ENCODE assay signal across 21 cellular contexts in the genomic region with DNA sequence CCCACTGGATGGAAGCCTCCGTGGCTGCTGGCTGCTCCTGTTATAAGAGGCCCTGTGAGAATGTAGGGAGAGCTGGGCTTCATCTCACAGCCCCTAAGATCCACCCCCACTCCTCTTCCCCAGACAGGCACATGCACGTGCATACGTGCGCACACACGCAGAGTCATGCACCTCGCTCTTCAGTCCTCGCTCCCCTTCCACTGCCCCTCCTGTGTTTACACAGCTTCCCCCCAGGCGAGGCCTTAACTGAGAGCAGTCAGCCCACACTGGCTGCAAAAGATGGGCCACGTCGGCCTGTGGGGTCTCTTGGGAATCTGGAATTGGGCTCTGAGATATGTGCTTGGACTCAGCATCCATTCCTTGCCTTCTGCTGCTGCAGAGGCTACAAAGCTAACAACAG. TPM values are rescaled to one million over a fixed set of nuclear protein-coding genes. Genes with fewer than 3 reads are reported as not detected.
A peak's percentile ranks its signal among the peaks of the same experiment; 100 is the strongest.
DNase-seq lines count a peak whose midpoint lies in the region; ATAC-seq and TF ChIP-seq lines count a peak whose summit lies in the region.
"Had no signal": no experiment of that assay in that cellular context is flagged by ENCODE, and none has a peak within 500 bp of the region (broad histone marks: within the 10 kb centered on the region; RNA-seq: fewer than 3 reads in every experiment).

No MANE protein-coding gene starts in this region.

- H3K4me3 ChIP-seq in AG04450 (ENCODE audit: low read depth, low read length) (no peak overlapping the region), adipocyte (ENCODE audit: low read length) (no peak overlapping the region), mesodermal cell (ENCODE audit: extremely low read depth, insufficient read depth, low read length, poor library complexity, severe bottlenecking) (no peak overlapping the region)

- H3K4me3 Mint-ChIP-seq in HFFc6: peak overlapping the region; percentile 77
- no peak overlapping the region for H3K4me3 Mint-ChIP-seq in type B pancreatic cell
- H3K4me3 Mint-ChIP-seq: activated naive CD4-positive, alpha-beta T cell treated with anti-CD3 and anti-CD28 coated beads for 36 hours; stimulated activated naive CD8-positive, alpha-beta T cell treated with anti-CD3 and anti-CD28 coated beads, Interleukin-15, Interleukin-2, amounts not matched to agents 100 ng/mL and 50 ng/mL, for 24 hours had no signal

- H3K9me3 Mint-ChIP-seq in HFFc6 (peaks cover 5% of the 10 kb centered on the region; the same call in 1 of the 2 replicates), type B pancreatic cell (no peaks in the 10 kb centered on the region)
- H3K9me3 Mint-ChIP-seq: activated naive CD4-positive, alpha-beta T cell treated with anti-CD3 and anti-CD28 coated beads for 36 hours; stimulated activated naive CD8-positive, alpha-beta T cell treated with anti-CD3 and anti-CD28 coated beads, Interleukin-15, Interleukin-2, amounts not matched to agents 100 ng/mL and 50 ng/mL, for 24 hours had no signal

- H3K27me3 Mint-ChIP-seq in HFFc6 (ENCODE audit: insufficient read depth) (no peaks in the 10 kb centered on the region), type B pancreatic cell (peaks cover 4% of the 10 kb centered on the region)

- no peaks in the 10 kb centered on the region for H3K36me3 ChIP-seq in adipocyte (ENCODE audit: control insufficient read depth, insufficient read depth, low read length, severe bottlenecking)
- no peaks in the 10 kb centered on the region for H3K36me3 ChIP-seq in mesodermal cell (ENCODE audit: control insufficient read depth, insufficient read depth, low read length)

- H3K9ac ChIP-seq in adipocyte (ENCODE audit: low read length): peak overlapping the region; percentile 52
- H3K9ac ChIP-seq: parathyroid adenoma had no signal

- 93 to 97% methylated on average over 7 to 9 of the region's 10 CpGs for WGBS in mesodermal cell (ENCODE audit: insufficient coverage in 2 of 2), 2 experiments

- H3K4me1 ChIP-seq in adipocyte (ENCODE audit: control insufficient read depth, insufficient read depth, low read length) (peaks cover 59% of the 10 kb centered on the region), mesodermal cell (ENCODE audit: control insufficient read depth, insufficient read depth, low read length, poor library complexity, severe bottlenecking) (peaks cover 51% of the 10 kb centered on the region)
- H3K4me1 ChIP-seq: parathyroid adenoma had no signal

- TF ChIP-seq CTCF in AG04450 (IDR thresholded peaks at IDR 0.05; ENCODE audit: low read depth, low read length) (no peak), HFFc6 (IDR thresholded peaks at IDR 0.05) (no peak), type B pancreatic cell (conservative IDR thresholded peaks at IDR 0.05) (no peak)

- H3K27ac ChIP-seq in AG04450 (ENCODE audit: low read depth, low read length) (peak overlapping the region; percentile 86), mesodermal cell (ENCODE audit: low read depth, low read length, severe bottlenecking) (peak overlapping the region; percentile 95)
- H3K27ac ChIP-seq: parathyroid adenoma had no signal

- ATAC-seq in GM19395 (IDR thresholded peaks at IDR 0.05; ENCODE audit: unreplicated experiment) (no peak), GM21528 (IDR thresholded peaks at IDR 0.05; ENCODE audit: low FRiP score, unreplicated experiment) (no peak)

- CTCF ChIA-PET in AG04450 (lab: Charles Lee): interaction anchor here (0.7 to 2.2 kb wide), 3 partner anchors 12 to 216 kb away, joined by 3 to 6 read pairs (median 6); no protein-coding TSS in a partner anchor

- H3K27ac Mint-ChIP-seq in HFFc6 (peak overlapping the region; percentile 100), type B pancreatic cell (no peak overlapping the region)
- H3K27ac Mint-ChIP-seq: activated naive CD4-positive, alpha-beta T cell treated with anti-CD3 and anti-CD28 coated beads for 36 hours had no signal

- POLR2A ChIA-PET in AG04450 (lab: Yijun Ruan, JAX): interaction anchor here (0.5 kb wide), 1 partner anchor 521 kb away, joined by 3 read pairs; no protein-coding TSS in a partner anchor

- H3K36me3 Mint-ChIP-seq in HFFc6 (ENCODE audit: low read depth) (peaks cover 8% of the 10 kb centered on the region; the same call in 1 of the 2 replicates), type B pancreatic cell (no peaks in the 10 kb centered on the region)

- H3K9me3 ChIP-seq in AG04450 (ENCODE audit: control insufficient read depth, insufficient read depth, low read length): peaks cover 5% of the 10 kb centered on the region
- H3K9me3 ChIP-seq in adipocyte (ENCODE audit: control insufficient read depth, low read length): peaks cover 5% of the 10 kb centered on the region
- peaks cover 4% of the 10 kb centered on the region for H3K9me3 ChIP-seq in mesodermal cell (ENCODE audit: control insufficient read depth, low read length)

- H3K4me1 Mint-ChIP-seq in HFFc6 (ENCODE audit: low read depth) (peaks cover 66% of the 10 kb centered on the region), type B pancreatic cell (ENCODE audit: unreplicated experiment) (peaks cover 49% of the 10 kb centered on the region)

- DNase-seq in AG04450 (ENCODE audit: low read depth, low spot score) (no peak), HFFc6 (no peak), adipocyte (ENCODE audit: low read depth) (no peak), type B pancreatic cell (ENCODE audit: extremely low spot score, unreplicated experiment) (no peak), midbrain (lab: John Stamatoyannopoulos, UW) (no peak)
- DNase-seq: activated CD8-positive, alpha-beta memory T cell treated with anti-CD3 and anti-CD28 coated beads, Interleukin-2, amount 50 U/mL, for 48 hours; activated naive CD4-positive, alpha-beta T cell treated with anti-CD3 and anti-CD28 coated beads for 36 hours; COR-L47; NCI-H1092; NCI-H526 treated with DMSO at 0.1 percent for 48 hours; stimulated activated CD4-positive, alpha-beta T cell treated with anti-CD3 and anti-CD28 coated beads, Interleukin-2, amount 100 ng/mL, for 24 hours had no signal

- H3K27me3 ChIP-seq in AG04450 (ENCODE audit: control insufficient read depth, insufficient read depth, low read length) (no peaks in the 10 kb centered on the region), adipocyte (replicated peaks; ENCODE audit: control insufficient read depth, insufficient read depth, low read length) (no peaks in the 10 kb centered on the region)

RNA-seq across cellular contexts. Expression of gene MLN, which starts 35.2 kb away (rescaled TPM):
- polyA plus RNA-seq in AG04450 (2011; rRNA removed): not detected in 2 replicates
- polyA minus RNA-seq in AG04450 (2011; rRNA and poly(A)+ RNA removed): not detected in 2 replicates
- not detected for total RNA-seq in HFFc6 (2021; fragmentation: NEBNext Ultra II Directional; extraction: Animal tissue kit (Norgen Biotek cat#: 25700))
- not detected for polyA plus RNA-seq in mesodermal cell (2013, experiment 1 of 2)
- polyA plus RNA-seq in mesodermal cell (2013, experiment 2 of 2): not detected
- 0.65 and 4.6 TPM in 2 replicates for total RNA-seq in type B pancreatic cell (ENCODE audit: low replicate concordance)
- total RNA-seq: activated naive CD4-positive, alpha-beta T cell treated with anti-CD3 and anti-CD28 coated beads for 36 hours; Daoy; fibroblast of villous mesenchyme; H7; mucosa of gallbladder; ureter had no signal

RNA-seq across cellular contexts. Expression of gene LEMD2, which starts 50.0 kb away (rescaled TPM):
- 47.4 and 53.9 TPM in 2 replicates for polyA plus RNA-seq in AG04450 (2011; rRNA removed)
- polyA minus RNA-seq in AG04450 (2011; rRNA and poly(A)+ RNA removed): 47.0 and 48.2 TPM in 2 replicates
- 10 to 100 TPM; 42.4 to 46.7 (median 44.9) TPM for total RNA-seq in HFFc6 (2021; fragmentation: NEBNext Ultra II Directional; extraction: Animal tissue kit (Norgen Biotek cat#: 25700))
- polyA plus RNA-seq in mesodermal cell (2013, experiment 1 of 2): 66.6 TPM
- 61.4 TPM for polyA plus RNA-seq in mesodermal cell (2013, experiment 2 of 2)
- total RNA-seq in type B pancreatic cell (ENCODE audit: low replicate concordance): 58.2 and 64.7 TPM in 2 replicates
